Comparison of ENCODE assay signal across 23 cellular contexts in the genomic region with DNA sequence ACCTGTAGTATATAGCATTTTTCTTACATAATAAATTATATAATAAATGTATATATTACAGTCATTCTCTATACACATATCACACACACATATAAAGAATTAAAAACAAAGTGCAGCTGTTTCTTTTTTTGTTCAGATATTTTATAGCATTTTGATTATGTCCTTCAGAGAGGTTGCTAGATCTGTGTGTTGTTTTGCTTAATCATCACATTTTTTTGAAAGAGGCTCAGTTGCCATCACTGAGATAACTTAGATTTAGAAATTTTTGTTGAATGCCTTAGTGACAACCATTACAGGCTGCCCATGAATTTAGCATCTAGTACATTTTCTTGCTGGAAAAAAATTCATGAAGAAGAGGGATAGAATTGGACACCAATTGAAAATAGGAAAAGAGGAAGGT.
"Had no signal": no experiment of that assay in that cellular context is flagged by ENCODE, and none has a peak within 500 bp of the region (broad histone marks: within the 10 kb centered on the region; RNA-seq: fewer than 3 reads in every experiment).

No MANE protein-coding gene starts in this region.

- H3K27me3 ChIP-seq: dorsolateral prefrontal cortex, esophagus squamous epithelium, gastrocnemius medialis, heart right ventricle, left lung had no signal

- H3K9me3 ChIP-seq: gastrocnemius medialis, lower lobe of right lung had no signal

- H3K27ac ChIP-seq: coronary artery, dorsolateral prefrontal cortex, esophagus squamous epithelium, gastrocnemius medialis, heart right ventricle, left lung, lower lobe of right lung had no signal

- DNase-seq: dermis blood vessel endothelial cell; dorsolateral prefrontal cortex; effector CD4-positive, alpha-beta T cell; effector memory CD4-positive, alpha-beta T cell; esophagus squamous epithelium; foreskin fibroblast; foreskin melanocyte; gastrocnemius medialis; glutamatergic neuron; head of caudate nucleus; heart right ventricle; hippocampal formation; left cardiac atrium; left lung; left ventricle myocardium superior; lower lobe of right lung; mesenchymal stem cell; midbrain had no signal

- H3K4me3 ChIP-seq: coronary artery, dorsolateral prefrontal cortex, esophagus squamous epithelium, gastrocnemius medialis, heart right ventricle, left lung, lower lobe of right lung had no signal

- H3K4me1 ChIP-seq: esophagus squamous epithelium, gastrocnemius medialis, heart right ventricle, left lung, lower lobe of right lung had no signal

- ATAC-seq: gastrocnemius medialis, heart right ventricle, left cardiac atrium, left lung, left ventricle myocardium superior, lower lobe of right lung had no signal

- H3K36me3 ChIP-seq: esophagus squamous epithelium, gastrocnemius medialis, heart right ventricle, left lung, lower lobe of right lung had no signal

- FAIRE-seq: colon, endothelial cell of umbilical vein, islet of Langerhans, keratinocyte had no signal
